Comparison of ENCODE assay signal across 17 cellular contexts in the genomic region with DNA sequence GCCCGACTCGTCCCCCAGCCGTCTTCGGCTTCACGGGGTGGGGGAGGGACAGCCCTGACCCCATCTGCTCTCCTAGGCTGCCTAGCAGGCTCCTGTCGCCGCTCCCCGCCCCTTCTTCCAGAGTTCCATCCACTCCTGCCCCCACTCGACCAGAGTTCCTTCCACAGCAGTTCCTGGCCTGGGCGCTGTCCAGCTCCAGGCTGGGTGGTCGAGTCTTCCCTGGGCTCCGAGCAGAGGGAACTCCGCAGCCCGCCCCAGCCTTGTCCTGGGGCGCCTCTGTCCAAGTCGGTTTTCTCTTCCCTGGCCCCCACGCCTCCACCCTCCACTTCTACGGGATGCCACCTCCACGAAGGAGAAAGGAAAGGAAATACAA. TPM values are rescaled to one million over a fixed set of nuclear protein-coding genes. Genes with fewer than 3 reads are reported as not detected.
DNase-seq lines count a peak whose midpoint lies in the region; ATAC-seq, FAIRE-seq and TF ChIP-seq lines count a peak whose summit lies in the region.
"Had no signal": no experiment of that assay in that cellular context is flagged by ENCODE, and none has a peak within 500 bp of the region (broad histone marks: within the 10 kb centered on the region; RNA-seq: fewer than 3 reads in every experiment).

No MANE protein-coding gene starts in this region.

- H4K20me1 ChIP-seq in astrocyte (ENCODE audit: insufficient read depth, low read length): no peaks in the 10 kb centered on the region
- H4K20me1 ChIP-seq in smooth muscle cell (ENCODE audit: low read depth): no peaks in the 10 kb centered on the region

- H3K27ac ChIP-seq in HUES48 (ENCODE audit: low read depth, low read length) (no peak overlapping the region), astrocyte (ENCODE audit: low read depth, low read length) (no peak overlapping the region), smooth muscle cell (ENCODE audit: low read depth) (no peak overlapping the region)

- H2AFZ ChIP-seq in astrocyte (ENCODE audit: low read depth, low read length) (peak overlapping the region; percentile 16), smooth muscle cell (ENCODE audit: low read depth) (no peak overlapping the region)

- H3K4me1 Mint-ChIP-seq in astrocyte (ENCODE audit: low read depth, unreplicated experiment): peaks cover 2% of the 10 kb centered on the region

- no peak for FAIRE-seq in astrocyte (lab: Jason Lieb, UNC)

- H3K79me2 ChIP-seq in astrocyte (ENCODE audit: insufficient read depth, low read length) (no peaks in the 10 kb centered on the region), smooth muscle cell (ENCODE audit: low read depth) (no peaks in the 10 kb centered on the region)

- peaks cover 7% of the 10 kb centered on the region; the same call in 1 of the 2 replicates for H3K4me1 ChIP-seq in HUES48 (ENCODE audit: control insufficient read depth, insufficient read depth, low read length)
- H3K4me1 ChIP-seq in astrocyte (ENCODE audit: insufficient read depth, low read length): no peaks in the 10 kb centered on the region
- H3K4me1 ChIP-seq in smooth muscle cell (ENCODE audit: low read depth): peaks cover 5% of the 10 kb centered on the region

- no peaks in the 10 kb centered on the region for H3F3A ChIP-seq in smooth muscle cell (ENCODE audit: low read depth)

- no peak for TF ChIP-seq CTCF in astrocyte (IDR thresholded peaks at IDR 0.05; ENCODE audit: insufficient read depth, low read depth, low read length)
- no peak for TF ChIP-seq CTCF in smooth muscle cell (IDR thresholded peaks at IDR 0.05; ENCODE audit: borderline replicate concordance, insufficient read depth, poor library complexity, severe bottlenecking)

- peaks cover 9% of the 10 kb centered on the region for H3K9me3 Mint-ChIP-seq in astrocyte (ENCODE audit: unreplicated experiment)
- H3K9me3 Mint-ChIP-seq: activated naive CD8-positive, alpha-beta T cell treated with anti-CD3 and anti-CD28 coated beads, Interleukin-2, amount 50 U/mL, for 24 hours; naive thymus-derived CD8-positive, alpha-beta T cell; stimulated activated naive CD8-positive, alpha-beta T cell treated with anti-CD3 and anti-CD28 coated beads, Interleukin-15, Interleukin-2, amounts not matched to agents 100 ng/mL and 50 ng/mL, for 24 hours had no signal

- H3K36me3 ChIP-seq in HUES48 (ENCODE audit: control insufficient read depth, insufficient read depth, low read length) (no peaks in the 10 kb centered on the region), astrocyte (ENCODE audit: insufficient read depth, low read length) (no peaks in the 10 kb centered on the region), smooth muscle cell (ENCODE audit: low read depth) (no peaks in the 10 kb centered on the region)

- WGBS in smooth muscle cell (ENCODE audit: low lambda C conversion rate): 10% methylated on average over 15 of the region's 19 CpGs

- no peak overlapping the region for H3K27ac Mint-ChIP-seq in astrocyte (ENCODE audit: unreplicated experiment)
- H3K27ac Mint-ChIP-seq: activated naive CD8-positive, alpha-beta T cell treated with anti-CD3 and anti-CD28 coated beads, Interleukin-2, amount 50 U/mL, for 24 hours; stimulated activated naive CD8-positive, alpha-beta T cell treated with anti-CD3 and anti-CD28 coated beads, Interleukin-15, Interleukin-2, amounts not matched to agents 100 ng/mL and 50 ng/mL, for 24 hours had no signal

- H3K4me2 ChIP-seq in astrocyte (ENCODE audit: low read length) (peak overlapping the region; percentile 53), smooth muscle cell (peak overlapping the region; percentile 58)

- no peak overlapping the region for H3K9ac ChIP-seq in HUES48 (ENCODE audit: low read depth, low read length)
- H3K9ac ChIP-seq in astrocyte (ENCODE audit: low read length): no peak overlapping the region
- H3K9ac ChIP-seq in smooth muscle cell (ENCODE audit: low read depth): no peak overlapping the region

- H3K4me3 Mint-ChIP-seq in astrocyte (ENCODE audit: unreplicated experiment): no peak overlapping the region
- H3K4me3 Mint-ChIP-seq: stimulated activated naive CD8-positive, alpha-beta T cell treated with anti-CD3 and anti-CD28 coated beads, Interleukin-15, Interleukin-2, amounts not matched to agents 100 ng/mL and 50 ng/mL, for 24 hours had no signal

- intact Hi-C loops in posterior vena cava (cut with DNase I): no loop called here

- ATAC-seq in HG03108 (IDR thresholded peaks at IDR 0.05; ENCODE audit: unreplicated experiment): no peak
- ATAC-seq: activated CD4-positive, CD25-positive, alpha-beta regulatory T cell treated with anti-CD3 and anti-CD28 coated beads, Interleukin-2, amount 50 U/mL, for 24 hours; activated naive CD8-positive, alpha-beta T cell treated with anti-CD3 and anti-CD28 coated beads, Interleukin-2, amount 50 U/mL, for 24 hours had no signal

- H3K9me3 ChIP-seq in HUES48 (ENCODE audit: control insufficient read depth, insufficient read depth, low read length): no peaks in the 10 kb centered on the region
- no peaks in the 10 kb centered on the region for H3K9me3 ChIP-seq in astrocyte (ENCODE audit: insufficient read depth, low read depth, low read length)
- H3K9me3 ChIP-seq in smooth muscle cell (replicated peaks; ENCODE audit: low read depth): no peaks in the 10 kb centered on the region

- H3K27me3 ChIP-seq in HUES48 (ENCODE audit: control insufficient read depth, insufficient read depth, low read length) (peaks cover 50% of the 10 kb centered on the region), astrocyte (ENCODE audit: insufficient read depth, low read length) (peaks cover 46% of the 10 kb centered on the region), smooth muscle cell (ENCODE audit: low read depth) (peaks cover 63% of the 10 kb centered on the region)

- no peaks in the 10 kb centered on the region for H3K36me3 Mint-ChIP-seq in astrocyte (ENCODE audit: low read depth, unreplicated experiment)
- H3K36me3 Mint-ChIP-seq: naive thymus-derived CD8-positive, alpha-beta T cell had no signal

- H3K4me3 ChIP-seq in HUES48 (ENCODE audit: low read depth, low read length): peak overlapping the region; percentile 91
- no peak overlapping the region for H3K4me3 ChIP-seq in astrocyte (ENCODE audit: insufficient read depth, low read depth, low read length)
- peak overlapping the region; percentile 23 for H3K4me3 ChIP-seq in smooth muscle cell

- peaks cover 72% of the 10 kb centered on the region for H3K27me3 Mint-ChIP-seq in astrocyte (ENCODE audit: low read depth, unreplicated experiment)

- DNase-seq in astrocyte (ENCODE audit: low read depth): no peak
- DNase-seq in iPS-NIHi7 (ENCODE audit: extremely low spot score): peak; percentile 72
- DNase-seq in smooth muscle cell (lab: John Stamatoyannopoulos, UW; ENCODE audit: unreplicated experiment): peak; percentile 10
- DNase-seq in cerebellum (ENCODE audit: low spot score): no peak
- DNase-seq in posterior vena cava (ENCODE audit: low spot score): no peak
- DNase-seq: HCEC 1CT; kidney glomerular epithelial cell; naive thymus-derived CD8-positive, alpha-beta T cell; NCI-H2171; OCI-M1; SW 1271 had no signal

RNA-seq across cellular contexts. Expression of a gene that starts 1.4 kb away (rescaled TPM):
- total RNA-seq in astrocyte (not detected in 2 replicates), smooth muscle cell (not detected in 2 replicates), cerebellum (not detected), posterior vena cava (not detected)
- 0.33 TPM in 1 of 2 replicates, not detected in the other for polyA plus RNA-seq in smooth muscle cell
- total RNA-seq: naive thymus-derived CD8-positive, alpha-beta T cell; sciatic nerve had no signal
- polyA plus RNA-seq: naive thymus-derived CD8-positive, alpha-beta T cell had no signal

RNA-seq across cellular contexts. Expression of a gene that starts 10.1 kb away (rescaled TPM):
- total RNA-seq in astrocyte (not detected in 2 replicates), smooth muscle cell (not detected in 2 replicates), cerebellum (not detected), posterior vena cava (not detected)
- polyA plus RNA-seq in smooth muscle cell: not detected in 2 replicates
- total RNA-seq: naive thymus-derived CD8-positive, alpha-beta T cell; sciatic nerve had no signal
- polyA plus RNA-seq: naive thymus-derived CD8-positive, alpha-beta T cell had no signal

RNA-seq across cellular contexts. Expression of a gene that starts 45.0 kb away (rescaled TPM):
- total RNA-seq in astrocyte: 7.6 and 8.0 TPM in 2 replicates
- total RNA-seq in smooth muscle cell: 19.4 and 24.4 TPM in 2 replicates
- 11.5 and 15.4 TPM in 2 replicates for polyA plus RNA-seq in smooth muscle cell
- total RNA-seq in cerebellum: 14.2 TPM
- 10 to 100 TPM; 11.4 to 15.5 TPM for total RNA-seq in posterior vena cava

RNA-seq across cellular contexts. Expression of a gene that starts 52.1 kb away (rescaled TPM):
- total RNA-seq in astrocyte (0.91 and 1.0 TPM in 2 replicates), smooth muscle cell (0.49 and 1.3 TPM in 2 replicates), cerebellum (0.64 TPM), posterior vena cava (1 to 10 TPM in 1 of 2 donors, under 1 TPM in 1; 0.86 to 1.2 TPM)
- 1.5 and 1.6 TPM in 2 replicates for polyA plus RNA-seq in smooth muscle cell

Comparison
In these comparisons a context has a peak if more than half of its experiments do, and no peak if none do; other contexts are left out.
1. DNase-seq: peak in iPS-NIHi7 (single experiment) and smooth muscle cell (single experiment); none in astrocyte (single experiment), cerebellum (single experiment) and posterior vena cava (single experiment).